ENCODE assay signal across 1 cellular context in the genomic region with DNA sequence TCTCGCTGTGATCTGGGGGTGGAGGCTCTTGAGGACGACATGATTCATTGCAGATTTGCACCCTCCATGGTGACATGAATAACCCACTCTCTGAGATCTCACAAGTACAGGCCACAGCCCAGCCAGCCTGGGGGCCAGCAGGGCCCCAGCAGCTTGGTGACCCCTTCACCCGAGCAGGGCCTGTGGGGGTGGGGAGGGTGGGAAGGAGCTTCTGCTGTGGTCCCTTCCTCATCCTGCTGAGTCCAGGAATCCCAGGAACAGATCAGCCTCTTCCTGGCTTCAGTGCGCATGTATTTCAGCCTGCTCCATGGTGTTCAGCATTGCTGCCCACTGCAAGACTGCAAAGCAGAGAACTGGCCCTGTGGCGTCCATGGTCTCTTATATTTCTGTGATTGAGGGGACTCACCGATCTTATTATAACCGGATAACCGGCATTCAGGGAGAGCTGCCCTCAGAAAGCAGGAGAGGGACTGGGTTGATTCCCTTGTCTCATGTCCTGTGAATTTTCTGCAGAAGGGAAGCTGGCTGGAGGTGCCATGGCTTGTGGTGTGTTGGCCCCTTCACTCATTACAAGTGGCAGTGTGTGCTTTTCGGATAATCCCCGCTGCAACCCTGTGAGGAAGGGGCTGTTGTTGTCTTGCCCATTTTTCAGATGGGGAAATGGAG.
TF ChIP-seq lines count a peak whose summit lies in the region.

No MANE protein-coding gene starts in this region.

TF ChIP-seq in GM23338, 12 proteins besides CTCF, POLR2A, EP300 and RAD21 (continued from another document):
- TF ChIP-seq, protein P1, sequence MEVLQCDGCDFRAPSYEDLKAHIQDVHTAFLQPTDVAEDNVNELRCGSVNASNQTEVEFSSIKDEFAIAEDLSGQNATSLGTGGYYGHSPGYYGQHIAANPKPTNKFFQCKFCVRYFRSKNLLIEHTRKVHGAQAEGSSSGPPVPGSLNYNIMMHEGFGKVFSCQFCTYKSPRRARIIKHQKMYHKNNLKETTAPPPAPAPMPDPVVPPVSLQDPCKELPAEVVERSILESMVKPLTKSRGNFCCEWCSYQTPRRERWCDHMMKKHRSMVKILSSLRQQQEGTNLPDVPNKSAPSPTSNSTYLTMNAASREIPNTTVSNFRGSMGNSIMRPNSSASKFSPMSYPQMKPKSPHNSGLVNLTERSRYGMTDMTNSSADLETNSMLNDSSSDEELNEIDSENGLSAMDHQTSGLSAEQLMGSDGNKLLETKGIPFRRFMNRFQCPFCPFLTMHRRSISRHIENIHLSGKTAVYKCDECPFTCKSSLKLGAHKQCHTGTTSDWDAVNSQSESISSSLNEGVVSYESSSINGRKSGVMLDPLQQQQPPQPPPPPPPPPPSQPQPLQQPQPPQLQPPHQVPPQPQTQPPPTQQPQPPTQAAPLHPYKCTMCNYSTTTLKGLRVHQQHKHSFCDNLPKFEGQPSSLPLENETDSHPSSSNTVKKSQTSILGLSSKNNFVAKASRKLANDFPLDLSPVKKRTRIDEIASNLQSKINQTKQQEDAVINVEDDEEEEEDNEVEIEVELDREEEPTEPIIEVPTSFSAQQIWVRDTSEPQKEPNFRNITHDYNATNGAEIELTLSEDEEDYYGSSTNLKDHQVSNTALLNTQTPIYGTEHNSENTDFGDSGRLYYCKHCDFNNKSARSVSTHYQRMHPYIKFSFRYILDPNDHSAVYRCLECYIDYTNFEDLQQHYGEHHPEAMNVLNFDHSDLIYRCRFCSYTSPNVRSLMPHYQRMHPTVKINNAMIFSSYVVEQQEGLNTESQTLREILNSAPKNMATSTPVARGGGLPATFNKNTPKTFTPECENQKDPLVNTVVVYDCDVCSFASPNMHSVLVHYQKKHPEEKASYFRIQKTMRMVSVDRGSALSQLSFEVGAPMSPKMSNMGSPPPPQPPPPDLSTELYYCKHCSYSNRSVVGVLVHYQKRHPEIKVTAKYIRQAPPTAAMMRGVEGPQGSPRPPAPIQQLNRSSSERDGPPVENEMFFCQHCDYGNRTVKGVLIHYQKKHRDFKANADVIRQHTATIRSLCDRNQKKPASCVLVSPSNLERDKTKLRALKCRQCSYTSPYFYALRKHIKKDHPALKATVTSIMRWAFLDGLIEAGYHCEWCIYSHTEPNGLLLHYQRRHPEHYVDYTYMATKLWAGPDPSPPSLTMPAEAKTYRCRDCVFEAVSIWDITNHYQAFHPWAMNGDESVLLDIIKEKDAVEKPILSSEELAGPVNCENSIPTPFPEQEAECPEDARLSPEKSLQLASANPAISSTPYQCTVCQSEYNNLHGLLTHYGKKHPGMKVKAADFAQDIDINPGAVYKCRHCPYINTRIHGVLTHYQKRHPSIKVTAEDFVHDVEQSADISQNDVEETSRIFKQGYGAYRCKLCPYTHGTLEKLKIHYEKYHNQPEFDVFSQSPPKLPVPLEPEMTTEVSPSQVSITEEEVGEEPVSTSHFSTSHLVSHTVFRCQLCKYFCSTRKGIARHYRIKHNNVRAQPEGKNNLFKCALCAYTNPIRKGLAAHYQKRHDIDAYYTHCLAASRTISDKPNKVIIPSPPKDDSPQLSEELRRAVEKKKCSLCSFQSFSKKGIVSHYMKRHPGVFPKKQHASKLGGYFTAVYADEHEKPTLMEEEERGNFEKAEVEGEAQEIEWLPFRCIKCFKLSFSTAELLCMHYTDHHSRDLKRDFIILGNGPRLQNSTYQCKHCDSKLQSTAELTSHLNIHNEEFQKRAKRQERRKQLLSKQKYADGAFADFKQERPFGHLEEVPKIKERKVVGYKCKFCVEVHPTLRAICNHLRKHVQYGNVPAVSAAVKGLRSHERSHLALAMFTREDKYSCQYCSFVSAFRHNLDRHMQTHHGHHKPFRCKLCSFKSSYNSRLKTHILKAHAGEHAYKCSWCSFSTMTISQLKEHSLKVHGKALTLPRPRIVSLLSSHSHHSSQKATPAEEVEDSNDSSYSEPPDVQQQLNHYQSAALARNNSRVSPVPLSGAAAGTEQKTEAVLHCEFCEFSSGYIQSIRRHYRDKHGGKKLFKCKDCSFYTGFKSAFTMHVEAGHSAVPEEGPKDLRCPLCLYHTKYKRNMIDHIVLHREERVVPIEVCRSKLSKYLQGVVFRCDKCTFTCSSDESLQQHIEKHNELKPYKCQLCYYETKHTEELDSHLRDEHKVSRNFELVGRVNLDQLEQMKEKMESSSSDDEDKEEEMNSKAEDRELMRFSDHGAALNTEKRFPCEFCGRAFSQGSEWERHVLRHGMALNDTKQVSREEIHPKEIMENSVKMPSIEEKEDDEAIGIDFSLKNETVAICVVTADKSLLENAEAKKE (CRISPR knock-in tag; IDR thresholded peaks at IDR 0.05) = no peak
- TF ChIP-seq EZH2phosphoT487 (IDR thresholded peaks at IDR 0.05; ENCODE audit: unreplicated experiment) (no peak), EZH2 (IDR thresholded peaks at IDR 0.05; ENCODE audit: low read depth, unreplicated experiment) (no peak), POLR2AphosphoS5 (IDR thresholded peaks at IDR 0.05; ENCODE audit: low read depth) (no peak)
- TF ChIP-seq, protein P2, sequence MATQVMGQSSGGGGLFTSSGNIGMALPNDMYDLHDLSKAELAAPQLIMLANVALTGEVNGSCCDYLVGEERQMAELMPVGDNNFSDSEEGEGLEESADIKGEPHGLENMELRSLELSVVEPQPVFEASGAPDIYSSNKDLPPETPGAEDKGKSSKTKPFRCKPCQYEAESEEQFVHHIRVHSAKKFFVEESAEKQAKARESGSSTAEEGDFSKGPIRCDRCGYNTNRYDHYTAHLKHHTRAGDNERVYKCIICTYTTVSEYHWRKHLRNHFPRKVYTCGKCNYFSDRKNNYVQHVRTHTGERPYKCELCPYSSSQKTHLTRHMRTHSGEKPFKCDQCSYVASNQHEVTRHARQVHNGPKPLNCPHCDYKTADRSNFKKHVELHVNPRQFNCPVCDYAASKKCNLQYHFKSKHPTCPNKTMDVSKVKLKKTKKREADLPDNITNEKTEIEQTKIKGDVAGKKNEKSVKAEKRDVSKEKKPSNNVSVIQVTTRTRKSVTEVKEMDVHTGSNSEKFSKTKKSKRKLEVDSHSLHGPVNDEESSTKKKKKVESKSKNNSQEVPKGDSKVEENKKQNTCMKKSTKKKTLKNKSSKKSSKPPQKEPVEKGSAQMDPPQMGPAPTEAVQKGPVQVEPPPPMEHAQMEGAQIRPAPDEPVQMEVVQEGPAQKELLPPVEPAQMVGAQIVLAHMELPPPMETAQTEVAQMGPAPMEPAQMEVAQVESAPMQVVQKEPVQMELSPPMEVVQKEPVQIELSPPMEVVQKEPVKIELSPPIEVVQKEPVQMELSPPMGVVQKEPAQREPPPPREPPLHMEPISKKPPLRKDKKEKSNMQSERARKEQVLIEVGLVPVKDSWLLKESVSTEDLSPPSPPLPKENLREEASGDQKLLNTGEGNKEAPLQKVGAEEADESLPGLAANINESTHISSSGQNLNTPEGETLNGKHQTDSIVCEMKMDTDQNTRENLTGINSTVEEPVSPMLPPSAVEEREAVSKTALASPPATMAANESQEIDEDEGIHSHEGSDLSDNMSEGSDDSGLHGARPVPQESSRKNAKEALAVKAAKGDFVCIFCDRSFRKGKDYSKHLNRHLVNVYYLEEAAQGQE (IDR thresholded peaks at IDR 0.05; ENCODE audit: unreplicated experiment) = no peak
- TF ChIP-seq, protein P3, sequence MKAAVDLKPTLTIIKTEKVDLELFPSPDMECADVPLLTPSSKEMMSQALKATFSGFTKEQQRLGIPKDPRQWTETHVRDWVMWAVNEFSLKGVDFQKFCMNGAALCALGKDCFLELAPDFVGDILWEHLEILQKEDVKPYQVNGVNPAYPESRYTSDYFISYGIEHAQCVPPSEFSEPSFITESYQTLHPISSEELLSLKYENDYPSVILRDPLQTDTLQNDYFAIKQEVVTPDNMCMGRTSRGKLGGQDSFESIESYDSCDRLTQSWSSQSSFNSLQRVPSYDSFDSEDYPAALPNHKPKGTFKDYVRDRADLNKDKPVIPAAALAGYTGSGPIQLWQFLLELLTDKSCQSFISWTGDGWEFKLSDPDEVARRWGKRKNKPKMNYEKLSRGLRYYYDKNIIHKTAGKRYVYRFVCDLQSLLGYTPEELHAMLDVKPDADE (IDR thresholded peaks at IDR 0.05) = no peak
